In genomic region chr14:94129111-94129757, GRCh38 we compare ENCODE assay signal across 8 cellular contexts. TPM values are rescaled to one million over a fixed set of nuclear protein-coding genes. Genes with fewer than 3 reads are reported as not detected.
DNase-seq lines count a peak whose midpoint lies in the region; ATAC-seq and TF ChIP-seq lines count a peak whose summit lies in the region.

A gene with protein sequence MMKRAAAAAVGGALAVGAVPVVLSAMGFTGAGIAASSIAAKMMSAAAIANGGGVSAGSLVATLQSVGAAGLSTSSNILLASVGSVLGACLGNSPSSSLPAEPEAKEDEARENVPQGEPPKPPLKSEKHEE (minus strand): TSS chr14:94129604. CDS start chr14:94129564, 40 bp downstream.

- ATAC-seq in SK-N-SH treated with all-trans-retinoic acid at 6 μM for 48 hours, result peak; percentile 93

- TF ChIP-seq CTCF in ovary (IDR thresholded peaks at IDR 0.05), result peak; percentile 37 to 46 (median 42)

- peak within 1 kb of the TSS; percentile 50 for H3K4me3 ChIP-seq in ovary
- peak within 1 kb of the TSS; percentile 76 for H3K4me3 ChIP-seq in thymus (ENCODE audit: low read length)

- no peaks in the 10 kb centered on the region for H3K9me3 ChIP-seq in ovary
- H3K9me3 ChIP-seq in thymus (ENCODE audit: control insufficient read depth), result no peaks in the 10 kb centered on the region

- TF ChIP-seq EP300 in ovary (IDR thresholded peaks at IDR 0.05), result no peak

- no peak within 1 kb of the TSS for H3K27ac Mint-ChIP-seq in activated naive CD8-positive, alpha-beta T cell

- no peaks in the 10 kb centered on the region for H3K27me3 Mint-ChIP-seq in activated naive CD8-positive, alpha-beta T cell

- H3K36me3 Mint-ChIP-seq in activated naive CD8-positive, alpha-beta T cell, result no peaks in the 10 kb centered on the region

- H3K27ac ChIP-seq in ovary (peak within 1 kb of the TSS; percentile 91 to 94), thymus (ENCODE audit: low read depth) (peak within 1 kb of the TSS; percentile 70)

- H3K36me3 ChIP-seq in ovary (no peaks in the 10 kb centered on the region), thymus (ENCODE audit: control insufficient read depth, insufficient read depth) (peaks cover 9% of the 10 kb centered on the region)

- H3K4me1 Mint-ChIP-seq in activated naive CD8-positive, alpha-beta T cell (ENCODE audit: low read depth), result peaks cover 16% of the 10 kb centered on the region

- intact Hi-C loops in head of caudate nucleus (cut with DNase I) (no loop called here), ovary (cut with DNase I) (loop anchor here in 2 of 4 donors (5.0 kb wide), 2 partner anchors 72 to 77 kb away; no protein-coding TSS in a partner anchor)

- 0 to 1% (median 1%) methylated on average over 25 to 27 of the region's 27 CpGs for WGBS in ovary, 3 donors
- WGBS in thymus, result 3% methylated on average over 27 of the region's 27 CpGs

- H3K4me1 ChIP-seq in ovary (ENCODE audit: insufficient read depth) (no peaks in the 10 kb centered on the region), thymus (ENCODE audit: control insufficient read depth, insufficient read depth, low read length) (peaks cover 4% of the 10 kb centered on the region)

- H3K9me3 Mint-ChIP-seq in activated naive CD8-positive, alpha-beta T cell (ENCODE audit: low read depth), result no peaks in the 10 kb centered on the region

- DNase-seq in GM03348 (ENCODE audit: low spot score), result peak; percentile 96
- DNase-seq in GOT3 (lab: John Stamatoyannopoulos, UW), result peak; percentile 2
- peak; percentile 60 for DNase-seq in LoVo (ENCODE audit: low spot score)
- DNase-seq in head of caudate nucleus, result peak; percentile 60 to 89 (median 77)
- DNase-seq in ovary, result peak; percentile 75 to 80 (median 78)

- H3K4me3 Mint-ChIP-seq in activated naive CD8-positive, alpha-beta T cell, result peak within 1 kb of the TSS; percentile 91

- H3K27me3 ChIP-seq in ovary, result no peaks in the 10 kb centered on the region
- peaks cover 3% of the 10 kb centered on the region for H3K27me3 ChIP-seq in thymus (ENCODE audit: control insufficient read depth, insufficient read depth)

- TF ChIP-seq POLR2A in ovary (IDR thresholded peaks at IDR 0.05), result peak; percentile 27

TF ChIP-seq in SK-N-SH treated with all-trans-retinoic acid at 6 μM for 48 hours, 23 proteins besides CTCF, POLR2A, EP300 and RAD21:
- no peak for TF ChIP-seq ZNF565 (CRISPR knock-in tag; conservative IDR thresholded peaks at IDR 0.05; ENCODE audit: low read depth)
- no peak for TF ChIP-seq RARB (CRISPR knock-in tag; IDR thresholded peaks at IDR 0.05)
- no peak for TF ChIP-seq TSHZ2 (CRISPR knock-in tag; IDR thresholded peaks at IDR 0.05)

RNA-seq across cellular contexts. Expression of the gene that starts here (rescaled TPM):
- total RNA-seq in ovary, result 100 to 1,000 TPM in 3 of 7 donors, 10 to 100 TPM in 4; 53.4 to 106 (median 88.5) TPM
- polyA plus RNA-seq in ovary (100 to 1,000 TPM in 1 of 2 donors, 10 to 100 TPM in 1; 37.8 to 145 TPM), thymus (118 TPM)

Comparison
In these comparisons a context has a peak if more than half of its experiments do, and no peak if none do; other contexts are left out.
1. Peak in every context shown above with its lines: DNase-seq, ATAC-seq, H3K4me3 ChIP-seq and H3K27ac ChIP-seq.
2. DNase-seq: peak in every context shown above with its lines; median percentile 96 in GM03348; 78 in ovary; 77 in head of caudate nucleus; 60 in LoVo; 2 in GOT3.